ENCODE assay signal across 13 cellular contexts in genomic region chr6:152300517-152300916, GRCh38.
DNase-seq lines count a peak whose midpoint lies in the region; ATAC-seq and TF ChIP-seq lines count a peak whose summit lies in the region.
"Had no signal": no experiment of that assay in that cellular context is flagged by ENCODE, and none has a peak within 500 bp of the region (broad histone marks: within the 10 kb centered on the region; RNA-seq: fewer than 3 reads in every experiment).

No MANE protein-coding gene starts in this region.

- H3K4me3 ChIP-seq in fibroblast of lung (replicated peaks in 1 of 4; ENCODE audit: control extremely low read depth in 1 of 4, insufficient read depth in 1 of 4, low read depth in 3 of 4, low read length in 4 of 4) = peak overlapping the region in 1 of 4 experiments; percentile 68
- peak overlapping the region in 5 of 8 donors; percentile 67 to 83 (median 76) for H3K4me3 ChIP-seq in spleen

- TF ChIP-seq POLR2A in spleen (IDR thresholded peaks at IDR 0.05) = no peak

- no peak overlapping the region for H3K9ac ChIP-seq in fibroblast of lung (ENCODE audit: insufficient read depth, low read length)

- CTCF ChIA-PET in T-cell (lab: Charles Lee) = interaction anchor here (0.9 to 3.5 kb wide), 6 partner anchors 10 to 54 kb away, joined by 3 to 56 read pairs (median 6); no protein-coding TSS in a partner anchor

- peak overlapping the region; percentile 77 for H3K4me2 ChIP-seq in fibroblast of lung (ENCODE audit: extremely low read depth, insufficient read depth, low read length)

- no peaks in the 10 kb centered on the region for H3K9me3 ChIP-seq in fibroblast of lung (ENCODE audit: control insufficient read depth, insufficient read depth, low read depth, low read length)
- no peaks in the 10 kb centered on the region for H3K9me3 ChIP-seq in spleen
- H3K9me3 ChIP-seq: SJSA1 had no signal

- no peak overlapping the region for H2AFZ ChIP-seq in fibroblast of lung (ENCODE audit: low read length)

- no peaks in the 10 kb centered on the region for H3K79me2 ChIP-seq in fibroblast of lung (ENCODE audit: control insufficient read depth, insufficient read depth, low read length)

- TF ChIP-seq CTCF in fibroblast of lung (conservative IDR thresholded peaks at IDR 0.05 in 1 of 2, IDR thresholded peaks at IDR 0.05 in 1 of 2; ENCODE audit: low read depth in 1 of 2, low read length in 2 of 2) = no peak
- no peak for TF ChIP-seq CTCF in spleen (IDR thresholded peaks at IDR 0.05 in 8 of 11, conservative IDR thresholded peaks at IDR 0.05 in 3 of 11)

- no peaks in the 10 kb centered on the region for H4K20me1 ChIP-seq in fibroblast of lung (ENCODE audit: control insufficient read depth, extremely low read depth, insufficient read depth, low read length)

- no peaks in the 10 kb centered on the region for H3K27me3 Mint-ChIP-seq in T-cell

- peak overlapping the region; percentile 100 for H3K27ac Mint-ChIP-seq in T-cell

- 67 to 81% (median 70%) methylated on average over 7 of the region's 7 CpGs for WGBS in spleen, 5 donors

- H3K4me3 Mint-ChIP-seq in T-cell = peak overlapping the region; percentile 97 to 100 (median 100)

- intact Hi-C loops in spleen (cut with DNase I; ENCODE audit: low total_unique reads) = no loop called here

- H3K27ac ChIP-seq in fibroblast of lung (ENCODE audit: insufficient read depth, low read length) (no peak overlapping the region), spleen (peak overlapping the region in 6 of 8 donors; percentile 17 to 93 (median 90))

- no peaks in the 10 kb centered on the region for H3K27me3 ChIP-seq in fibroblast of lung (ENCODE audit: control insufficient read depth, insufficient read depth, low read length)
- H3K27me3 ChIP-seq in spleen (replicated peaks in 1 of 7) = no peaks in the 10 kb centered on the region
- H3K27me3 ChIP-seq: SJSA1 had no signal

- peaks cover 12% of the 10 kb centered on the region for H3K36me3 Mint-ChIP-seq in T-cell

- H3K9me3 Mint-ChIP-seq in T-cell = no peaks in the 10 kb centered on the region

- POLR2A ChIA-PET in T-cell (lab: Charles Lee) = interaction anchor here in 1 of 2 donors (0.6 kb wide), 1 partner anchor 19 kb away, joined by 3 read pairs; no protein-coding TSS in a partner anchor

- H3K36me3 ChIP-seq in fibroblast of lung (ENCODE audit: control insufficient read depth, insufficient read depth, low read length) (no peaks in the 10 kb centered on the region), spleen (peaks cover 0 to 87% (median 0%) of the 10 kb centered on the region in 6 donors)
- H3K36me3 ChIP-seq: SJSA1 had no signal

- H3K4me1 ChIP-seq in fibroblast of lung (ENCODE audit: control insufficient read depth, extremely low read depth, insufficient read depth, low read length) = peaks cover under 1% of the 10 kb centered on the region
- H3K4me1 ChIP-seq in spleen = peaks cover 19 to 75% (median 50%) of the 10 kb centered on the region in 6 donors

- H3K4me1 Mint-ChIP-seq in T-cell = peaks cover 45 to 56% (median 55%) of the 10 kb centered on the region in 3 donors

- DNase-seq in NCI-H510A treated with DMSO at 0.1 percent for 48 hours (lab: John Stamatoyannopoulos, UW) (peak; percentile 3), NCI-H510A (lab: John Stamatoyannopoulos, UW) (no peak), T-cell (peak in 1 of 34 experiments; percentile 10), fibroblast of lung (ENCODE audit: low read depth in 2 of 2) (no peak), spleen (no peak), A172 (ENCODE audit: low spot score) (no peak), MV-4-11 (lab: John Stamatoyannopoulos, UW) (no peak)
- DNase-seq: 8988T; activated CD8-positive, alpha-beta memory T cell treated with anti-CD3 and anti-CD28 coated beads, Interleukin-2, amount 50 U/mL, for 48 hours; NCI-H2227 treated with DMSO at 0.1 percent for 48 hours; retina had no signal

- ATAC-seq in T-cell (replicated peaks in 1 of 4) (no peak), GM19035 (IDR thresholded peaks at IDR 0.05; ENCODE audit: unreplicated experiment) (no peak)
